ENCODE assay signal across 1 cellular context in the genomic region with DNA sequence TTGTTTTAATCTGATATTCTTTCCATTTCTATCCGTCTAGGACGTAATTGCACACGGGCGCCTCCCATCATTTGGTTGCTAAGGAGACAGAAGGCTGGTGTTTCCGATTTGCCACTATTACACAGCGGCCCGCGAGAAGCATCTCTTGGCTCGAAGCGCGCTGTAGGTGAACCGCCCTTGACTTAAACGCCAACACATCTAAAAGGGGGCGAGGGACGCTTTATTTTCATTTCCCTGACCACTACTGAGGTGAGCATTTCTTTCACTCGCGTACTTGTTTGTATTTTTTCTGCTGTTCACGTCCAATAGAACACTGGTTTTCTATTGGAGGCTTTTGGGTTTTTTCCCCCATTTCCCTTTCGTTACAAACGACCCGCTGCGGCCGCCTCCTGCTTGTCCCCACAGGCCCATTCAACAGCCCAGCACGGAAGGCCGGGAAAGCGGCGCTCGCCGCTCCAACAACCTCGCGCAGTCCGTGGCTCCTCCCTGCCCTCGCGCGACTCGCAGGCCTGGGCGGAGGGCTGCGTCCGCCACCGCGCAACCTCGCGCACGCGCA.
A peak's percentile ranks its signal among the peaks of the same experiment; 100 is the strongest.
TF ChIP-seq lines count a peak whose summit lies in the region.

No MANE protein-coding gene starts in this region.

TF ChIP-seq in HEK293, 187 proteins besides CTCF, POLR2A, EP300 and RAD21 (continued from another document):
- TF ChIP-seq ZNF629 (tag by site-specific recombination; IDR thresholded peaks at IDR 0.05) (peak; percentile 29; the same call in 1 of the 2 replicates), YY1 (tag by site-specific recombination; IDR thresholded peaks at IDR 0.05) (no peak), ZFP69B (tag by site-specific recombination; IDR thresholded peaks at IDR 0.05) (peak; percentile 62; the same call in 1 of the 2 replicates), ZNF341 (tag by site-specific recombination; IDR thresholded peaks at IDR 0.05; ENCODE audit: low read depth) (peak; percentile 96), ZNF560 (tag by site-specific recombination; IDR thresholded peaks at IDR 0.05; ENCODE audit: borderline replicate concordance) (no peak), ZNF354C (tag by site-specific recombination; IDR thresholded peaks at IDR 0.05; ENCODE audit: borderline replicate concordance, low read depth) (no peak), ZNF660 (tag by site-specific recombination; IDR thresholded peaks at IDR 0.05) (0 out of 2 replicates have a peak, but pooled peaks have one; percentile 32), KLF7 (tag by site-specific recombination; IDR thresholded peaks at IDR 0.05; ENCODE audit: borderline replicate concordance) (peak; percentile 37; the same call in 1 of the 2 replicates), ZBTB1 (tag by site-specific recombination; IDR thresholded peaks at IDR 0.05) (no peak), ZNF26 (tag by site-specific recombination; IDR thresholded peaks at IDR 0.05) (no peak), ZNF518A (tag by site-specific recombination; conservative IDR thresholded peaks at IDR 0.05; ENCODE audit: low read depth) (no peak), ZNF324 (tag by site-specific recombination; IDR thresholded peaks at IDR 0.05) (0 out of 2 replicates have a peak, but pooled peaks have one; percentile 61), ZNF24 (tag by site-specific recombination; IDR thresholded peaks at IDR 0.05) (0 out of 2 replicates have a peak, but pooled peaks have one; percentile 25), YY2 (tag by site-specific recombination; IDR thresholded peaks at IDR 0.05) (no peak), ZNF37A (tag by site-specific recombination; IDR thresholded peaks at IDR 0.05) (0 out of 2 replicates have a peak, but pooled peaks have one; percentile 33), ZBTB7A (tag by site-specific recombination; IDR thresholded peaks at IDR 0.05; ENCODE audit: low read depth) (0 out of 2 replicates have a peak, but pooled peaks have one; percentile 25), SP7 (tag by site-specific recombination; IDR thresholded peaks at IDR 0.05) (0 out of 2 replicates have a peak, but pooled peaks have one; percentile 55), SP2 (tag by site-specific recombination; IDR thresholded peaks at IDR 0.05) (0 out of 2 replicates have a peak, but pooled peaks have one; percentile 41)
- TF ChIP-seq, protein P1, sequence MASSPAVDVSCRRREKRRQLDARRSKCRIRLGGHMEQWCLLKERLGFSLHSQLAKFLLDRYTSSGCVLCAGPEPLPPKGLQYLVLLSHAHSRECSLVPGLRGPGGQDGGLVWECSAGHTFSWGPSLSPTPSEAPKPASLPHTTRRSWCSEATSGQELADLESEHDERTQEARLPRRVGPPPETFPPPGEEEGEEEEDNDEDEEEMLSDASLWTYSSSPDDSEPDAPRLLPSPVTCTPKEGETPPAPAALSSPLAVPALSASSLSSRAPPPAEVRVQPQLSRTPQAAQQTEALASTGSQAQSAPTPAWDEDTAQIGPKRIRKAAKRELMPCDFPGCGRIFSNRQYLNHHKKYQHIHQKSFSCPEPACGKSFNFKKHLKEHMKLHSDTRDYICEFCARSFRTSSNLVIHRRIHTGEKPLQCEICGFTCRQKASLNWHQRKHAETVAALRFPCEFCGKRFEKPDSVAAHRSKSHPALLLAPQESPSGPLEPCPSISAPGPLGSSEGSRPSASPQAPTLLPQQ (tag by site-specific recombination; IDR thresholded peaks at IDR 0.05) = peak; percentile 60; the same call in 1 of the 2 replicates
- TF ChIP-seq, protein P2, sequence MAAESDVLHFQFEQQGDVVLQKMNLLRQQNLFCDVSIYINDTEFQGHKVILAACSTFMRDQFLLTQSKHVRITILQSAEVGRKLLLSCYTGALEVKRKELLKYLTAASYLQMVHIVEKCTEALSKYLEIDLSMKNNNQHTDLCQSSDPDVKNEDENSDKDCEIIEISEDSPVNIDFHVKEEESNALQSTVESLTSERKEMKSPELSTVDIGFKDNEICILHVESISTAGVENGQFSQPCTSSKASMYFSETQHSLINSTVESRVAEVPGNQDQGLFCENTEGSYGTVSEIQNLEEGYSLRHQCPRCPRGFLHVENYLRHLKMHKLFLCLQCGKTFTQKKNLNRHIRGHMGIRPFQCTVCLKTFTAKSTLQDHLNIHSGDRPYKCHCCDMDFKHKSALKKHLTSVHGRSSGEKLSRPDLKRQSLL (tag by site-specific recombination; IDR thresholded peaks at IDR 0.05) = 0 out of 2 replicates have a peak, but pooled peaks have one; percentile 18
- TF ChIP-seq, protein P3, sequence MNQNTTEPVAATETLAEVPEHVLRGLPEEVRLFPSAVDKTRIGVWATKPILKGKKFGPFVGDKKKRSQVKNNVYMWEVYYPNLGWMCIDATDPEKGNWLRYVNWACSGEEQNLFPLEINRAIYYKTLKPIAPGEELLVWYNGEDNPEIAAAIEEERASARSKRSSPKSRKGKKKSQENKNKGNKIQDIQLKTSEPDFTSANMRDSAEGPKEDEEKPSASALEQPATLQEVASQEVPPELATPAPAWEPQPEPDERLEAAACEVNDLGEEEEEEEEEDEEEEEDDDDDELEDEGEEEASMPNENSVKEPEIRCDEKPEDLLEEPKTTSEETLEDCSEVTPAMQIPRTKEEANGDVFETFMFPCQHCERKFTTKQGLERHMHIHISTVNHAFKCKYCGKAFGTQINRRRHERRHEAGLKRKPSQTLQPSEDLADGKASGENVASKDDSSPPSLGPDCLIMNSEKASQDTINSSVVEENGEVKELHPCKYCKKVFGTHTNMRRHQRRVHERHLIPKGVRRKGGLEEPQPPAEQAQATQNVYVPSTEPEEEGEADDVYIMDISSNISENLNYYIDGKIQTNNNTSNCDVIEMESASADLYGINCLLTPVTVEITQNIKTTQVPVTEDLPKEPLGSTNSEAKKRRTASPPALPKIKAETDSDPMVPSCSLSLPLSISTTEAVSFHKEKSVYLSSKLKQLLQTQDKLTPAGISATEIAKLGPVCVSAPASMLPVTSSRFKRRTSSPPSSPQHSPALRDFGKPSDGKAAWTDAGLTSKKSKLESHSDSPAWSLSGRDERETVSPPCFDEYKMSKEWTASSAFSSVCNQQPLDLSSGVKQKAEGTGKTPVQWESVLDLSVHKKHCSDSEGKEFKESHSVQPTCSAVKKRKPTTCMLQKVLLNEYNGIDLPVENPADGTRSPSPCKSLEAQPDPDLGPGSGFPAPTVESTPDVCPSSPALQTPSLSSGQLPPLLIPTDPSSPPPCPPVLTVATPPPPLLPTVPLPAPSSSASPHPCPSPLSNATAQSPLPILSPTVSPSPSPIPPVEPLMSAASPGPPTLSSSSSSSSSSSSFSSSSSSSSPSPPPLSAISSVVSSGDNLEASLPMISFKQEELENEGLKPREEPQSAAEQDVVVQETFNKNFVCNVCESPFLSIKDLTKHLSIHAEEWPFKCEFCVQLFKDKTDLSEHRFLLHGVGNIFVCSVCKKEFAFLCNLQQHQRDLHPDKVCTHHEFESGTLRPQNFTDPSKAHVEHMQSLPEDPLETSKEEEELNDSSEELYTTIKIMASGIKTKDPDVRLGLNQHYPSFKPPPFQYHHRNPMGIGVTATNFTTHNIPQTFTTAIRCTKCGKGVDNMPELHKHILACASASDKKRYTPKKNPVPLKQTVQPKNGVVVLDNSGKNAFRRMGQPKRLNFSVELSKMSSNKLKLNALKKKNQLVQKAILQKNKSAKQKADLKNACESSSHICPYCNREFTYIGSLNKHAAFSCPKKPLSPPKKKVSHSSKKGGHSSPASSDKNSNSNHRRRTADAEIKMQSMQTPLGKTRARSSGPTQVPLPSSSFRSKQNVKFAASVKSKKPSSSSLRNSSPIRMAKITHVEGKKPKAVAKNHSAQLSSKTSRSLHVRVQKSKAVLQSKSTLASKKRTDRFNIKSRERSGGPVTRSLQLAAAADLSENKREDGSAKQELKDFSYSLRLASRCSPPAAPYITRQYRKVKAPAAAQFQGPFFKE (tag by site-specific recombination; IDR thresholded peaks at IDR 0.05; ENCODE audit: borderline replicate concordance) = no peak
